ENCODE assay signal across 21 cellular contexts in the genomic region with DNA sequence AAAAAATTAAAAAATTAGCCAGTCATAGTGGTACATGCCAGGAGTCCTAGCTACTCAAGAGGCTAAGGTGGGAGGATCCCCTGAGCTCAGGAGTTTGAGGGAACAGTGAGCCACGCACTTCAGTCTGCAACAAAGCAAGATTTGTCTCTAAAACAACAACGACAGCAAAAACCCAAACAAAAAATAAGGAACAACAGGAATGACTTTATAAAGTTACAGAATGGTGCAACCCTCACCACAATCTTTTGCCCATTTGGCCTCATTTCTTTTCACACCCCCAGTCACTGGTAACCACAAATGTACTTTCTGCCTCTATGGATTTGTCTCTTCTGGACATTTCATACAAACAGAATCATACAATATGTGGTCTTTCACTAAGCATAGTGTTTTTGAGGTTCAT.
"Had no signal": no experiment of that assay in that cellular context is flagged by ENCODE, and none has a peak within 500 bp of the region (broad histone marks: within the 10 kb centered on the region; RNA-seq: fewer than 3 reads in every experiment).

No MANE protein-coding gene starts in this region.

- H3K9me3 ChIP-seq: adrenal gland, upper lobe of left lung had no signal

- H3K36me3 ChIP-seq: adrenal gland, cardiac muscle cell, upper lobe of left lung had no signal

- H3K27ac ChIP-seq: adrenal gland, cardiac muscle cell, upper lobe of left lung, VCaP had no signal

- H3K4me3 Mint-ChIP-seq: activated CD4-positive, alpha-beta memory T cell treated with anti-CD3 and anti-CD28 coated beads, Interleukin-2, amount 10 ng/mL, durations not matched to agents 7 days and 5 days; activated T-cell treated with anti-CD3 and anti-CD28 coated beads, Interleukin-2, amount 50 U/mL, for 4 hours; nephron had no signal

- H3K4me3 ChIP-seq: adrenal gland, cardiac muscle cell, upper lobe of left lung had no signal

- FAIRE-seq: endometrium, kidney, small intestine had no signal

- ATAC-seq: activated T-cell treated with anti-CD3 and anti-CD28 coated beads, Interleukin-2, amount 50 U/mL, for 4 hours; esophagus mucosa; left ventricle myocardium superior; right cardiac atrium had no signal

- H3K27ac Mint-ChIP-seq: activated CD4-positive, alpha-beta memory T cell treated with anti-CD3 and anti-CD28 coated beads, Interleukin-2, amount 10 ng/mL, durations not matched to agents 7 days and 5 days; nephron; progenitor cell of endocrine pancreas had no signal

- H3K27me3 ChIP-seq: adrenal gland, upper lobe of left lung had no signal

- DNase-seq: activated CD4-positive, alpha-beta memory T cell treated with anti-CD3 and anti-CD28 coated beads, Interleukin-2, amount 10 ng/mL, durations not matched to agents 7 days and 5 days; activated effector memory CD4-positive, alpha-beta T cell treated with Interleukin-2 at 50 U/mL for 16 hours; activated naive CD4-positive, alpha-beta T cell treated with anti-CD3 and anti-CD28 coated beads, Interleukin-2, amount 50 U/mL, for 16 hours; activated T-cell treated with anti-CD3 and anti-CD28 coated beads, Interleukin-2, amount 50 U/mL, for 4 hours; hippocampal formation; kidney; left ventricle myocardium superior; mesenchymal stem cell; occipital lobe; right cardiac atrium; small intestine; stimulated activated CD4-positive, alpha-beta T cell treated with anti-CD3 and anti-CD28 coated beads, Interleukin-4, amount 100 ng/mL, for 24 hours; stimulated activated naive CD4-positive, alpha-beta T cell; upper lobe of left lung had no signal

- H3K9me3 Mint-ChIP-seq: activated CD4-positive, alpha-beta memory T cell treated with anti-CD3 and anti-CD28 coated beads, Interleukin-2, amount 10 ng/mL, durations not matched to agents 7 days and 5 days; activated T-cell treated with anti-CD3 and anti-CD28 coated beads, Interleukin-2, amount 50 U/mL, for 4 hours; nephron had no signal
